8 cellular contexts compared by ENCODE assay signal in the genomic region with DNA sequence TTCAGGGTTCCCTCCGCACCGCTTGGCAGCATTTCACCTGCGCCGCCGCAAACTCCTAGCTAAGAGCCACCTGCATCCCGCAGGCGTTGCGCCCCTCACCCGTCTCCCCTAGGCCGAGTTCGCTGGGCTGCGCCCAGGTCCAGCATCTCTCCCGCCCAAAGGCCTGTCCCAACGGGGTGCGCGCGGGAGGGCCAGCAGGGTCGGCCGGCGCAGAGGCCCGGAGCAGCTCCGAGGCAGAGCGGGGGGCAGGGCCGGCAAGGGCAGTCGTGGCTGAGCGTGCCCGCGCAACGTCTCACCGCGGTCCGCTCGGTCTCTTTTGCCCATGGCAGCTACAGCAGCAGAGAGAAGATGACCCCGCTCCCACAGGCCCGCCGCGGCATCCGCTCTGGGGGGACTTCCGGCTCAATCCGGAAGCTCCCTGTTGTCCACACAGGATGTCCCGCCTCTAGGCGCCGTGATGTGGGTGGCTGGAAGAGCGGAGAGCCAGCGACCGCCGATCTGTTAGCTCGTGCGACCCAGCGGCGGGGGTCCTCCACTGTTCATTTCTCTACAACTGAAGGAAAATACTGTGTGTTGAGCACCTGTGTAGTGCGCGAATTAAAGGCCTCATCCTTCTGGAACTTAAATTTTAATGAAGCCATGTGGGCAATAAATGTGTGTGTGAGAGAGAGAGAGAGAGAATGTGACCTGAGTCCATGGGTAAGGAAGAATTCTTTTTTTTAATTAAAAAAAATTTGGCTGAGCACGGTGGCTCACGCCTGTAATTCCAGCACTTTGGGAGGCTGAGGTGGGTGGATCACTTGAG.
A peak's percentile ranks its signal among the peaks of the same experiment; 100 is the strongest.
DNase-seq lines count a peak whose midpoint lies in the region; ATAC-seq and TF ChIP-seq lines count a peak whose summit lies in the region.

TSS of gene ERCC3 (minus strand) at position 387 of the 805 bp plus-strand sequence. CDS start at position 324, 63 bp downstream.

- TF ChIP-seq POLR2A in GM18505 (IDR thresholded peaks at IDR 0.05; ENCODE audit: borderline replicate concordance, extremely low read depth, insufficient read depth, insufficient read length) = peak; percentile 95

- no peak for TF ChIP-seq CTCF in astrocyte of the cerebellum (IDR thresholded peaks at IDR 0.05; ENCODE audit: low read depth, low read length, missing control alignments)

- H3K4me3 ChIP-seq in astrocyte of the cerebellum (ENCODE audit: low read depth, low read length) = peak within 1 kb of the TSS; percentile 89

- in situ Hi-C loops in astrocyte of the cerebellum (cut with HindIII; ENCODE audit: low sequenced_read_pairs) = no loop called here

- DNase-seq in NCI-H1694 treated with DMSO at 0.1 percent for 48 hours (lab: John Stamatoyannopoulos, UW) (peak; percentile 85), T-helper 9 cell (peak; percentile 69), astrocyte of the cerebellum (ENCODE audit: low read depth) (peak; percentile 53), hippocampal formation (lab: John Stamatoyannopoulos, UW) (peak; percentile 70 to 80), retina (peak; percentile 95), cortex of kidney (lab: John Stamatoyannopoulos, UW) (no peak)

- ATAC-seq in GM18505 (IDR thresholded peaks at IDR 0.05; ENCODE audit: unreplicated experiment) (peak; percentile 99), HG02884 (IDR thresholded peaks at IDR 0.05; ENCODE audit: unreplicated experiment) (peak; percentile 99)
